In genomic region chr12:88144546-88145468, GRCh38 we compare ENCODE assay signal across 3 cellular contexts.
TF ChIP-seq lines count a peak whose summit lies in the region.

No MANE protein-coding gene starts in this region.

TF ChIP-seq in IMR-90, 13 proteins besides CTCF, POLR2A, EP300 and RAD21:
- TF ChIP-seq USF2 (IDR thresholded peaks at IDR 0.05; ENCODE audit: low read depth, low read length) (no peak), MAFK (IDR thresholded peaks at IDR 0.05; ENCODE audit: low read depth, low read length) (no peak), RCOR1 (IDR thresholded peaks at IDR 0.05; ENCODE audit: insufficient replicate concordance, low read length) (no peak), CEBPB (IDR thresholded peaks at IDR 0.05; ENCODE audit: low read depth, low read length) (no peak), FOS (IDR thresholded peaks at IDR 0.05; ENCODE audit: low read depth, low read length) (no peak), MXI1 (IDR thresholded peaks at IDR 0.05; ENCODE audit: borderline replicate concordance, low read depth, low read length) (no peak)

TF ChIP-seq in H1, 55 proteins besides CTCF, POLR2A, EP300 and RAD21:
- no peak for TF ChIP-seq TBP (IDR thresholded peaks at IDR 0.05; ENCODE audit: low read depth, low read length)
- no peak for TF ChIP-seq ATF2 (IDR thresholded peaks at IDR 0.05; ENCODE audit: low read length)
- TF ChIP-seq BACH1 (IDR thresholded peaks at IDR 0.05; ENCODE audit: low read length), result peak; percentile 60
- TF ChIP-seq CBX8 (IDR thresholded peaks at IDR 0.05; ENCODE audit: borderline replicate concordance, low read depth, low read length), result no peak

TF ChIP-seq in neural cell, 6 proteins besides CTCF, POLR2A, EP300 and RAD21:
- TF ChIP-seq TAF1 (IDR thresholded peaks at IDR 0.05; ENCODE audit: low read depth) (no peak), REST (IDR thresholded peaks at IDR 0.05; ENCODE audit: borderline replicate concordance) (no peak), MXI1 (conservative IDR thresholded peaks at IDR 0.05; ENCODE audit: poor library complexity, severe bottlenecking) (no peak), POLR2AphosphoS5 (IDR thresholded peaks at IDR 0.05) (no peak), EZH2 (IDR thresholded peaks at IDR 0.05; ENCODE audit: borderline replicate concordance, insufficient read depth, low read length, poor library complexity, severe bottlenecking) (no peak), SMC3 (conservative IDR thresholded peaks at IDR 0.05; ENCODE audit: poor library complexity) (no peak)
TF ChIP-seq in neural cell: peak in this region for 0.
